16 cellular contexts compared by ENCODE assay signal in genomic region chr1:3164671-3165070, GRCh38.
DNase-seq lines count a peak whose midpoint lies in the region; ATAC-seq, FAIRE-seq and TF ChIP-seq lines count a peak whose summit lies in the region.
"Had no signal": no experiment of that assay in that cellular context is flagged by ENCODE, and none has a peak within 500 bp of the region (broad histone marks: within the 10 kb centered on the region; RNA-seq: fewer than 3 reads in every experiment).

No MANE protein-coding gene starts in this region.

- no peaks in the 10 kb centered on the region for H4K20me1 ChIP-seq in hepatocyte (ENCODE audit: insufficient read depth, poor library complexity, severe bottlenecking)

- H3K9me3 ChIP-seq in left ventricle myocardium inferior (replicated peaks): no peaks in the 10 kb centered on the region
- H3K9me3 ChIP-seq in hepatocyte (ENCODE audit: low read depth): no peaks in the 10 kb centered on the region
- no peaks in the 10 kb centered on the region for H3K9me3 ChIP-seq in pancreas

- H3K27ac ChIP-seq in left ventricle myocardium inferior (replicated peaks) (no peak overlapping the region), hepatocyte (peak overlapping the region; percentile 46), pancreas (peak overlapping the region in 3 of 4 donors; percentile 69 to 84 (median 69))
- H3K27ac ChIP-seq: 22Rv1, HL-60 had no signal

- no peak for TF ChIP-seq CTCF in left ventricle myocardium inferior (IDR thresholded peaks at IDR 0.05; ENCODE audit: borderline replicate concordance)
- TF ChIP-seq CTCF in hepatocyte (IDR thresholded peaks at IDR 0.05; ENCODE audit: poor library complexity): no peak
- TF ChIP-seq CTCF in pancreas (IDR thresholded peaks at IDR 0.05): no peak

- H3K27me3 ChIP-seq in left ventricle myocardium inferior (ENCODE audit: low read depth) (peaks cover 10% of the 10 kb centered on the region), hepatocyte (no peaks in the 10 kb centered on the region), pancreas (no peaks in the 10 kb centered on the region)

- no peaks in the 10 kb centered on the region for H3K9me2 ChIP-seq in hepatocyte (replicated peaks; ENCODE audit: insufficient read depth)

- ATAC-seq in left ventricle myocardium superior (peak; percentile 8), pancreas (no peak), GM21529 (IDR thresholded peaks at IDR 0.05; ENCODE audit: unreplicated experiment) (no peak), GM21390 (IDR thresholded peaks at IDR 0.05; ENCODE audit: unreplicated experiment) (no peak)
- ATAC-seq: CD8-positive, alpha-beta T cell; GM23338 had no signal

- no peak overlapping the region for H3K4me2 ChIP-seq in hepatocyte
- H3K4me2 ChIP-seq: GM23338 had no signal

- 91% methylated on average over 13 of the region's 21 CpGs for WGBS in hepatocyte (ENCODE audit: low lambda C conversion rate, missing lambda C conversion rate)
- WGBS in pancreas, 2 donors: 89 to 96% methylated on average over 21 of the region's 21 CpGs

- intact Hi-C loops in left ventricle myocardium superior (cut with micrococcal nuclease) (no loop called here), left ventricle myocardium inferior (cut with micrococcal nuclease) (no loop called here), pancreas (cut with DNase I) (no loop called here)

- no peaks in the 10 kb centered on the region for H3K79me2 ChIP-seq in hepatocyte

- H3K4me3 ChIP-seq in left ventricle myocardium inferior (no peak overlapping the region), hepatocyte (no peak overlapping the region), pancreas (no peak overlapping the region)
- H3K4me3 ChIP-seq: GM23338 had no signal

- DNase-seq in left ventricle myocardium superior (no peak), left ventricle myocardium inferior (no peak), hepatocyte (ENCODE audit: low spot score) (no peak), pancreas (peak in 1 of 6 donors; percentile 61), DMS153 (lab: John Stamatoyannopoulos, UW) (no peak), NCI-H82 treated with DMSO at 0.1 percent for 48 hours (lab: John Stamatoyannopoulos, UW; ENCODE audit: unreplicated experiment) (no peak)
- DNase-seq: CD8-positive, alpha-beta T cell; COR-L47; DMS53; GF-D8; H9 had no signal

- H2AFZ ChIP-seq in hepatocyte: no peak overlapping the region
- H2AFZ ChIP-seq: GM23338 had no signal

- H3K36me3 ChIP-seq in left ventricle myocardium inferior (no peaks in the 10 kb centered on the region), hepatocyte (replicated peaks; ENCODE audit: insufficient read depth, low read depth) (no peaks in the 10 kb centered on the region), pancreas (no peaks in the 10 kb centered on the region)

- FAIRE-seq in pancreas (lab: Jason Lieb, UNC): no peak

- H3K4me1 ChIP-seq in left ventricle myocardium inferior (peaks cover 23% of the 10 kb centered on the region), hepatocyte (ENCODE audit: insufficient read depth) (peaks cover 2% of the 10 kb centered on the region), pancreas (peaks cover 10 to 17% (median 14%) of the 10 kb centered on the region in 3 donors)
